Comparison of ENCODE assay signal across 10 cellular contexts in the genomic region with DNA sequence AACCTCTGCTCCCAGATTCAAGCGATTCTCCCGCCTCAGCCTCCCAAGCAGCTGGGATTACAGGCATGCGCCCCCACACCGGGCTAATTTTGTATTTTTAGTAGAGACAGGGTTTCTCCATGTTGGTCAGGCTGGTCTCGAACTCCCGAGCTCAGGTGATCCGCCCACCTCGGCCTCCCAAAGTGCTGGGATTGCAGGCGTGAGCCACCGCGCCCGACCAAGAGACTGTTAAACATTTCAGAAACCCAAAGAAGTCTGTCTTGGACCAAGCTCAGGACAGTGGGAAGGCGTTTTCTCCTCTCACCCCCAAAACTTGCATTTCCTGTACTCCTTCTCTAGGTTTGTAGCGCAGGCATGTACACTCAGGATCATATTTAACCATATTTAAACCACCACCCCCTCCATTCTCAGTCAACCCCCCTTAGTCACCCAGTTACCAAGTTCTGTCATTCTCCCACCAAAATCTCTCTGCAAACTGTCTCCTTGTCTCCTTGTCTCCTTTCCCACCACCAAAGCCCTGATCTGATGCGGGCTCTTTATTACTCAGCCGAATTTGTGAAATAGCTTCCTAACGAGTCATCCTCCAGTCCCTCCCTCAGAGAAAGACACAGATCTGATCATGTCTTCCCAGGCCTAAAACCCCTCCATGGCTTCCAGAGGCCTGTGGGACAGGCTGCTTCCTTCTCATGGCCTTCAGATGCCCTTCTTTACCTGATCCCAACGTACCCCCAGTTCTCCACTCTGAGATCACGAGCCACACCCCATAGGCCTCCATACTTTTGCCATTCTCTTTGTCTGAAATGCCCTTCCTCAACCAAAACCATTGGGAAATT. TPM values are rescaled to one million over a fixed set of nuclear protein-coding genes. Genes with fewer than 3 reads are reported as not detected.
DNase-seq lines count a peak whose midpoint lies in the region; ATAC-seq and TF ChIP-seq lines count a peak whose summit lies in the region.
"Had no signal": no experiment of that assay in that cellular context is flagged by ENCODE, and none has a peak within 500 bp of the region (broad histone marks: within the 10 kb centered on the region; RNA-seq: fewer than 3 reads in every experiment).

No MANE protein-coding gene starts in this region.

- no peak for TF ChIP-seq POLR2A in GM18505 (IDR thresholded peaks at IDR 0.05; ENCODE audit: borderline replicate concordance, extremely low read depth, insufficient read depth, insufficient read length)

- H3K27me3 Mint-ChIP-seq in activated naive CD8-positive, alpha-beta T cell treated with anti-CD3 and anti-CD28 coated beads, Interleukin-2, amount 10 ng/mL, durations not matched to agents 7 days and 5 days = peaks cover 4% of the 10 kb centered on the region
- peaks cover 3% of the 10 kb centered on the region for H3K27me3 Mint-ChIP-seq in activated naive CD8-positive, alpha-beta T cell treated with anti-CD3 and anti-CD28 coated beads for 36 hours
- peaks cover 6% of the 10 kb centered on the region for H3K27me3 Mint-ChIP-seq in stimulated activated naive CD8-positive, alpha-beta T cell treated with anti-CD3 and anti-CD28 coated beads, Interleukin-15, amount 100 ng/mL, for 72 hours

- H3K4me3 Mint-ChIP-seq in activated naive CD8-positive, alpha-beta T cell treated with anti-CD3 and anti-CD28 coated beads, Interleukin-2, amount 10 ng/mL, durations not matched to agents 7 days and 5 days = no peak overlapping the region
- no peak overlapping the region for H3K4me3 Mint-ChIP-seq in activated naive CD8-positive, alpha-beta T cell treated with anti-CD3 and anti-CD28 coated beads for 36 hours
- no peak overlapping the region for H3K4me3 Mint-ChIP-seq in stimulated activated naive CD8-positive, alpha-beta T cell treated with anti-CD3 and anti-CD28 coated beads, Interleukin-15, amount 100 ng/mL, for 72 hours

- in situ Hi-C loops in GM13977 (cut with MboI; ENCODE audit: low pct_unique_long_range_greater_than_20kb, low sequenced_read_pairs, unreplicated experiment) = no loop called here

- H3K9me3 Mint-ChIP-seq in activated naive CD8-positive, alpha-beta T cell treated with anti-CD3 and anti-CD28 coated beads, Interleukin-2, amount 10 ng/mL, durations not matched to agents 7 days and 5 days = no peaks in the 10 kb centered on the region
- no peaks in the 10 kb centered on the region for H3K9me3 Mint-ChIP-seq in activated naive CD8-positive, alpha-beta T cell treated with anti-CD3 and anti-CD28 coated beads for 36 hours
- no peaks in the 10 kb centered on the region for H3K9me3 Mint-ChIP-seq in stimulated activated naive CD8-positive, alpha-beta T cell treated with anti-CD3 and anti-CD28 coated beads, Interleukin-15, amount 100 ng/mL, for 72 hours

- no peak for DNase-seq in activated naive CD8-positive, alpha-beta T cell treated with anti-CD3 and anti-CD28 coated beads, Interleukin-2, amount 10 ng/mL, durations not matched to agents 7 days and 5 days
- no peak for DNase-seq in activated naive CD8-positive, alpha-beta T cell treated with anti-CD3 and anti-CD28 coated beads for 36 hours
- DNase-seq in foreskin fibroblast = peak; percentile 89 to 92
- no peak for DNase-seq in stimulated activated naive CD8-positive, alpha-beta T cell treated with anti-CD3 and anti-CD28 coated beads, Interleukin-15, amount 100 ng/mL, for 72 hours
- DNase-seq in GM13977 (ENCODE audit: low spot score) = no peak
- no peak for DNase-seq in activated CD4-positive, CD25-positive, alpha-beta regulatory T cell treated with anti-CD3 and anti-CD28 coated beads, Interleukin-2, amount 50 U/mL, for 72 hours
- DNase-seq: aorta had no signal

- TF ChIP-seq CTCF in foreskin fibroblast (IDR thresholded peaks at IDR 0.05; ENCODE audit: low read depth, low read length) (no peak), GM13977 (IDR thresholded peaks at IDR 0.05; ENCODE audit: extremely low read depth, insufficient read depth, missing control alignments) (no peak)

- POLR2A ChIA-PET in activated naive CD8-positive, alpha-beta T cell treated with anti-CD3 and anti-CD28 coated beads, Interleukin-2, amount 10 ng/mL, durations not matched to agents 7 days and 5 days (lab: Charles Lee) = no interaction called here

- H3K36me3 Mint-ChIP-seq in activated naive CD8-positive, alpha-beta T cell treated with anti-CD3 and anti-CD28 coated beads, Interleukin-2, amount 10 ng/mL, durations not matched to agents 7 days and 5 days = no peaks in the 10 kb centered on the region
- H3K36me3 Mint-ChIP-seq in activated naive CD8-positive, alpha-beta T cell treated with anti-CD3 and anti-CD28 coated beads for 36 hours = no peaks in the 10 kb centered on the region

- peak overlapping the region; percentile 19 for H3K27ac Mint-ChIP-seq in activated naive CD8-positive, alpha-beta T cell treated with anti-CD3 and anti-CD28 coated beads, Interleukin-2, amount 10 ng/mL, durations not matched to agents 7 days and 5 days
- no peak overlapping the region for H3K27ac Mint-ChIP-seq in activated naive CD8-positive, alpha-beta T cell treated with anti-CD3 and anti-CD28 coated beads for 36 hours
- H3K27ac Mint-ChIP-seq in stimulated activated naive CD8-positive, alpha-beta T cell treated with anti-CD3 and anti-CD28 coated beads, Interleukin-15, amount 100 ng/mL, for 72 hours = peak overlapping the region in 1 of 2 donors; percentile 40

- H3K4me3 ChIP-seq in foreskin fibroblast (ENCODE audit: low read depth in 1 of 2, low read length in 2 of 2) = no peak overlapping the region

- no peak for ATAC-seq in activated naive CD8-positive, alpha-beta T cell treated with anti-CD3 and anti-CD28 coated beads, Interleukin-2, amount 10 ng/mL, durations not matched to agents 7 days and 5 days (ENCODE audit: low read depth)
- ATAC-seq in SK-N-SH treated with all-trans-retinoic acid at 6 μM for 48 hours = peak; percentile 87
- peak; percentile 45 for ATAC-seq in stimulated activated naive CD8-positive, alpha-beta T cell treated with anti-CD3 and anti-CD28 coated beads, Interleukin-15, amount 100 ng/mL, for 72 hours
- ATAC-seq in GM18505 (IDR thresholded peaks at IDR 0.05; ENCODE audit: unreplicated experiment) = no peak

- peaks cover 8% of the 10 kb centered on the region for H3K4me1 Mint-ChIP-seq in activated naive CD8-positive, alpha-beta T cell treated with anti-CD3 and anti-CD28 coated beads, Interleukin-2, amount 10 ng/mL, durations not matched to agents 7 days and 5 days
- H3K4me1 Mint-ChIP-seq in activated naive CD8-positive, alpha-beta T cell treated with anti-CD3 and anti-CD28 coated beads for 36 hours = peaks cover 13% of the 10 kb centered on the region
- H3K4me1 Mint-ChIP-seq in stimulated activated naive CD8-positive, alpha-beta T cell treated with anti-CD3 and anti-CD28 coated beads, Interleukin-15, amount 100 ng/mL, for 72 hours = peaks cover 13% of the 10 kb centered on the region

TF ChIP-seq in SK-N-SH treated with all-trans-retinoic acid at 6 μM for 48 hours, 23 proteins besides CTCF, POLR2A, EP300 and RAD21 (continues in another document):
- no peak for TF ChIP-seq ZC3H10 (CRISPR knock-in tag; IDR thresholded peaks at IDR 0.05)
- no peak for TF ChIP-seq ZNF70 (CRISPR knock-in tag; IDR thresholded peaks at IDR 0.05)
- TF ChIP-seq BACH2 (CRISPR knock-in tag; IDR thresholded peaks at IDR 0.05; ENCODE audit: borderline replicate concordance) = no peak
- TF ChIP-seq SNAI2 (CRISPR knock-in tag; IDR thresholded peaks at IDR 0.05) = peak; percentile 55; the same call in 1 of the 2 replicates
- 0 out of 2 replicates have a peak, but pooled peaks have one; percentile 63 for TF ChIP-seq ZFP3 (CRISPR knock-in tag; IDR thresholded peaks at IDR 0.05)
- TF ChIP-seq RARB (CRISPR knock-in tag; IDR thresholded peaks at IDR 0.05) = no peak
- no peak for TF ChIP-seq OSR1 (CRISPR knock-in tag; IDR thresholded peaks at IDR 0.05)
- no peak for TF ChIP-seq ARNTL (CRISPR knock-in tag; IDR thresholded peaks at IDR 0.05; ENCODE audit: borderline replicate concordance, low read depth)
- TF ChIP-seq, protein P1, sequence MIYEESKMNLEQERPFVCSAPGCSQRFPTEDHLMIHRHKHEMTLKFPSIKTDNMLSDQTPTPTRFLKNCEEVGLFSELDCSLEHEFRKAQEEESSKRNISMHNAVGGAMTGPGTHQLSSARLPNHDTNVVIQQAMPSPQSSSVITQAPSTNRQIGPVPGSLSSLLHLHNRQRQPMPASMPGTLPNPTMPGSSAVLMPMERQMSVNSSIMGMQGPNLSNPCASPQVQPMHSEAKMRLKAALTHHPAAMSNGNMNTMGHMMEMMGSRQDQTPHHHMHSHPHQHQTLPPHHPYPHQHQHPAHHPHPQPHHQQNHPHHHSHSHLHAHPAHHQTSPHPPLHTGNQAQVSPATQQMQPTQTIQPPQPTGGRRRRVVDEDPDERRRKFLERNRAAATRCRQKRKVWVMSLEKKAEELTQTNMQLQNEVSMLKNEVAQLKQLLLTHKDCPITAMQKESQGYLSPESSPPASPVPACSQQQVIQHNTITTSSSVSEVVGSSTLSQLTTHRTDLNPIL (CRISPR knock-in tag; IDR thresholded peaks at IDR 0.05; ENCODE audit: low read depth) = no peak
- TF ChIP-seq, protein P2, sequence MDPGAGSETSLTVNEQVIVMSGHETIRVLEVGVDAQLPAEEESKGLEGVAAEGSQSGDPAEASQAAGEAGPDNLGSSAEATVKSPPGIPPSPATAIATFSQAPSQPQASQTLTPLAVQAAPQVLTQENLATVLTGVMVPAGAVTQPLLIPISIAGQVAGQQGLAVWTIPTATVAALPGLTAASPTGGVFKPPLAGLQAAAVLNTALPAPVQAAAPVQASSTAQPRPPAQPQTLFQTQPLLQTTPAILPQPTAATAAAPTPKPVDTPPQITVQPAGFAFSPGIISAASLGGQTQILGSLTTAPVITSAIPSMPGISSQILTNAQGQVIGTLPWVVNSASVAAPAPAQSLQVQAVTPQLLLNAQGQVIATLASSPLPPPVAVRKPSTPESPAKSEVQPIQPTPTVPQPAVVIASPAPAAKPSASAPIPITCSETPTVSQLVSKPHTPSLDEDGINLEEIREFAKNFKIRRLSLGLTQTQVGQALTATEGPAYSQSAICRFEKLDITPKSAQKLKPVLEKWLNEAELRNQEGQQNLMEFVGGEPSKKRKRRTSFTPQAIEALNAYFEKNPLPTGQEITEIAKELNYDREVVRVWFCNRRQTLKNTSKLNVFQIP (CRISPR knock-in tag; IDR thresholded peaks at IDR 0.05; ENCODE audit: borderline replicate concordance, low read depth) = no peak
- no peak for TF ChIP-seq ZNF565 (CRISPR knock-in tag; conservative IDR thresholded peaks at IDR 0.05; ENCODE audit: low read depth)
- no peak for TF ChIP-seq ISL1 (CRISPR knock-in tag; IDR thresholded peaks at IDR 0.05)
- TF ChIP-seq ZNF8 (CRISPR knock-in tag; IDR thresholded peaks at IDR 0.05) = no peak
- TF ChIP-seq PPARA (CRISPR knock-in tag; IDR thresholded peaks at IDR 0.05; ENCODE audit: borderline replicate concordance) = no peak

RNA-seq across cellular contexts. Expression of a gene that starts 29.0 kb away (rescaled TPM):
- not detected for total RNA-seq in activated naive CD8-positive, alpha-beta T cell treated with anti-CD3 and anti-CD28 coated beads, Interleukin-2, amount 10 ng/mL, durations not matched to agents 7 days and 5 days
- total RNA-seq in activated naive CD8-positive, alpha-beta T cell treated with anti-CD3 and anti-CD28 coated beads for 36 hours = under 1 TPM in 1 of 2 experiments, not detected in 1; 0.12 TPM
- total RNA-seq: T-helper 1 cell treated with Interleukin-12 subunit alpha and Interleukin-12 subunit beta and Interleukin-4 antibody, amounts not matched to agents 30 ng/mL and 1 ng/mL, for 36 hours had no signal

Comparison
In these comparisons a context has a peak if more than half of its experiments do, and no peak if none do; other contexts are left out.
1. ATAC-seq: peak in SK-N-SH treated with all-trans-retinoic acid at 6 μM for 48 hours (single experiment) and stimulated activated naive CD8-positive, alpha-beta T cell treated with anti-CD3 and anti-CD28 coated beads, Interleukin-15, amount 100 ng/mL, for 72 hours (single experiment); none in activated naive CD8-positive, alpha-beta T cell treated with anti-CD3 and anti-CD28 coated beads, Interleukin-2, amount 10 ng/mL, durations not matched to agents 7 days and 5 days (single experiment) and GM18505 (single experiment).
2. DNase-seq: peak in foreskin fibroblast (2 of 2); none in activated naive CD8-positive, alpha-beta T cell treated with anti-CD3 and anti-CD28 coated beads, Interleukin-2, amount 10 ng/mL, durations not matched to agents 7 days and 5 days (single experiment), activated naive CD8-positive, alpha-beta T cell treated with anti-CD3 and anti-CD28 coated beads for 36 hours (single experiment), stimulated activated naive CD8-positive, alpha-beta T cell treated with anti-CD3 and anti-CD28 coated beads, Interleukin-15, amount 100 ng/mL, for 72 hours (0 of 2), GM13977 (single experiment) and activated CD4-positive, CD25-positive, alpha-beta regulatory T cell treated with anti-CD3 and anti-CD28 coated beads, Interleukin-2, amount 50 U/mL, for 72 hours (single experiment).